Comparison of ENCODE assay signal across 9 cellular contexts in genomic region chr19:1503089-1503924, GRCh38. TPM values are rescaled to one million over a fixed set of nuclear protein-coding genes. Genes with fewer than 3 reads are reported as not detected.
DNase-seq lines count a peak whose midpoint lies in the region; ATAC-seq and TF ChIP-seq lines count a peak whose summit lies in the region.
"Had no signal": no experiment of that assay in that cellular context is flagged by ENCODE, and none has a peak within 500 bp of the region (broad histone marks: within the 10 kb centered on the region; RNA-seq: fewer than 3 reads in every experiment).

No MANE protein-coding gene starts in this region.

- H2BK5ac ChIP-seq in neuronal stem cell (ENCODE audit: low read length): no peak overlapping the region

- peak overlapping the region; percentile 32 for H3K23ac ChIP-seq in neuronal stem cell (ENCODE audit: low read depth, low read length, poor library complexity)

- H3K4ac ChIP-seq in neuronal stem cell (ENCODE audit: low read length): no peak overlapping the region

- peak overlapping the region; percentile 74 for H2BK15ac ChIP-seq in neuronal stem cell (ENCODE audit: low read length)

- H2BK120ac ChIP-seq in neuronal stem cell (ENCODE audit: low read depth, low read length): peak overlapping the region; percentile 55

- peak overlapping the region; percentile 71 for H3K14ac ChIP-seq in neuronal stem cell (ENCODE audit: low read length)

- H3K36me3 ChIP-seq in neuronal stem cell (replicated peaks in 1 of 2; ENCODE audit: control insufficient read depth in 2 of 2, insufficient read depth in 2 of 2, low read length in 2 of 2) (no peaks in the 10 kb centered on the region), tibial artery (no peaks in the 10 kb centered on the region)
- H3K36me3 ChIP-seq: SJSA1 had no signal

- H2AK5ac ChIP-seq in neuronal stem cell (ENCODE audit: low read depth, low read length): peak overlapping the region; percentile 93

- H3K27me3 ChIP-seq in neuronal stem cell (ENCODE audit: control insufficient read depth in 3 of 3, insufficient read depth in 3 of 3, low read depth in 1 of 3, low read length in 3 of 3) (peaks cover 0 to 19% (median 18%) of the 10 kb centered on the region in 3 experiments), tibial artery (peaks cover 0 to 54% of the 10 kb centered on the region in 2 donors)

- peak; percentile 55 for DNase-seq in Daoy (ENCODE audit: low read depth)
- peak; percentile 6 for DNase-seq in NCI-H1417 treated with DMSO at 0.1 percent for 48 hours (lab: John Stamatoyannopoulos, UW)
- DNase-seq in activated CD8-positive, alpha-beta memory T cell treated with anti-CD3 and anti-CD28 coated beads for 48 hours (ENCODE audit: low read depth in 2 of 3, low spot score in 2 of 3): peak in 2 of 3 experiments; percentile 39 to 69
- DNase-seq in epithelial cell of proximal tubule (ENCODE audit: low read depth): no peak
- no peak for DNase-seq in neuronal stem cell (ENCODE audit: low spot score)
- no peak for DNase-seq in tibial artery
- no peak for DNase-seq in omental fat pad (ENCODE audit: low spot score)

- H3K18ac ChIP-seq in neuronal stem cell (ENCODE audit: low read length): peak overlapping the region; percentile 82

- no peak for ATAC-seq in omental fat pad (ENCODE audit: low FRiP score)
- ATAC-seq in HG03342 (IDR thresholded peaks at IDR 0.05; ENCODE audit: unreplicated experiment): no peak

- peak overlapping the region; percentile 37 for H3K4me2 ChIP-seq in neuronal stem cell (ENCODE audit: insufficient read depth, low read length, poor library complexity, severe bottlenecking)

- intact Hi-C loops in tibial artery (cut with DNase I; ENCODE audit: low total_unique reads): no loop called here

- H3K27ac ChIP-seq in neuronal stem cell (replicated peaks; ENCODE audit: low read length) (no peak overlapping the region), tibial artery (no peak overlapping the region)
- H3K27ac ChIP-seq: SJSA1 had no signal

- H3K9ac ChIP-seq in neuronal stem cell (ENCODE audit: low read depth, low read length, poor library complexity): peak overlapping the region; percentile 7

- H3K9me3 ChIP-seq in neuronal stem cell (replicated peaks in 1 of 2; ENCODE audit: control insufficient read depth in 2 of 2, insufficient read depth in 1 of 2, low read depth in 1 of 2, low read length in 2 of 2): peaks cover 0 to 4% of the 10 kb centered on the region in 2 donors
- H3K9me3 ChIP-seq in tibial artery: peaks cover 0 to 2% (median 0%) of the 10 kb centered on the region in 3 donors

- H3K4me3 ChIP-seq in epithelial cell of proximal tubule (ENCODE audit: low read depth, low read length): peak overlapping the region; percentile 6
- no peak overlapping the region for H3K4me3 ChIP-seq in neuronal stem cell (ENCODE audit: low read length in 2 of 2)
- no peak overlapping the region for H3K4me3 ChIP-seq in tibial artery
- H3K4me3 ChIP-seq: SJSA1 had no signal

- no peak overlapping the region for H4K8ac ChIP-seq in neuronal stem cell (ENCODE audit: low read depth, low read length)

- H3K4me1 ChIP-seq in neuronal stem cell (ENCODE audit: control insufficient read depth in 2 of 2, insufficient read depth in 1 of 2, low read depth in 1 of 2, low read length in 2 of 2): peaks cover 7% of the 10 kb centered on the region in 2 donors
- peaks cover 0 to 27% (median 16%) of the 10 kb centered on the region in 4 donors for H3K4me1 ChIP-seq in tibial artery

- H3K79me1 ChIP-seq in neuronal stem cell (ENCODE audit: low read depth, low read length): no peaks in the 10 kb centered on the region

- peak overlapping the region; percentile 74 for H2AFZ ChIP-seq in neuronal stem cell (ENCODE audit: low read length)

- no CpG with 5 or more reads among the region's 49 CpGs for WGBS in neuronal stem cell (ENCODE audit: extremely low coverage in 2 of 2, insufficient read length in 2 of 2, insufficient replicate concordance in 1 of 2), 2 donors

- H2BK12ac ChIP-seq in neuronal stem cell (ENCODE audit: low read length): peak overlapping the region; percentile 95

- TF ChIP-seq CTCF in epithelial cell of proximal tubule (conservative IDR thresholded peaks at IDR 0.05; ENCODE audit: low read depth, low read length) (peak; percentile 69), tibial artery (IDR thresholded peaks at IDR 0.05) (peak; percentile 40 to 67), omental fat pad (IDR thresholded peaks at IDR 0.05) (peak in 1 of 3 donors; percentile 34)

- H4K91ac ChIP-seq in neuronal stem cell (ENCODE audit: low read depth, low read length, poor library complexity): no peak overlapping the region

RNA-seq across cellular contexts. Expression of gene ADAMTSL5, which starts 9.5 kb away (rescaled TPM):
- 0.57 TPM in 1 of 2 replicates, not detected in the other for total RNA-seq in Daoy (2014; rRNA removed; shearing (Covaris generic))
- total RNA-seq in epithelial cell of proximal tubule: 0.07 and 0.23 TPM in 2 replicates
- 0.31 TPM for polyA plus RNA-seq in neuronal stem cell (2013, experiment 1 of 2)
- 0.21 TPM for polyA plus RNA-seq in neuronal stem cell (2013, experiment 2 of 2)
- 1 to 10 TPM in 2 of 4 donors, under 1 TPM in 2; 0.60 to 4.3 (median 0.89) TPM for total RNA-seq in omental fat pad

RNA-seq across cellular contexts. Expression of gene REEP6, which starts 12.3 kb away (rescaled TPM):
- total RNA-seq in Daoy (2014; rRNA removed; shearing (Covaris generic)): 2.3 and 3.7 TPM in 2 replicates
- total RNA-seq in epithelial cell of proximal tubule (3.8 and 4.8 TPM in 2 replicates), omental fat pad (1 to 10 TPM; 1.6 to 4.5 (median 2.8) TPM)
- 18.0 TPM for polyA plus RNA-seq in neuronal stem cell (2013, experiment 1 of 2)
- 17.5 TPM for polyA plus RNA-seq in neuronal stem cell (2013, experiment 2 of 2)

RNA-seq across cellular contexts. Expression of gene PCSK4, which starts 13.2 kb away (rescaled TPM):
- total RNA-seq in Daoy (2014; rRNA removed; shearing (Covaris generic)): 0.11 and 1.3 TPM in 2 replicates
- total RNA-seq in epithelial cell of proximal tubule (1.4 and 2.5 TPM in 2 replicates), omental fat pad (1 to 10 TPM; 1.4 to 2.4 (median 2.2) TPM)
- 8.3 TPM for polyA plus RNA-seq in neuronal stem cell (2013, experiment 1 of 2)
- polyA plus RNA-seq in neuronal stem cell (2013, experiment 2 of 2): 7.9 TPM

RNA-seq across cellular contexts. Expression of gene PLK5, which starts 20.6 kb away (rescaled TPM):
- not detected in 2 replicates for total RNA-seq in Daoy (2014; rRNA removed; shearing (Covaris generic))
- total RNA-seq in epithelial cell of proximal tubule: not detected in 2 replicates
- 0.18 TPM for polyA plus RNA-seq in neuronal stem cell (2013, experiment 1 of 2)
- polyA plus RNA-seq in neuronal stem cell (2013, experiment 2 of 2): 0.25 TPM
- not detected for total RNA-seq in omental fat pad
- total RNA-seq: SJSA1 had no signal

RNA-seq across cellular contexts. Expression of gene C19orf25, which starts 24.3 kb away (rescaled TPM):
- 45.8 and 53.9 TPM in 2 replicates for total RNA-seq in Daoy (2014; rRNA removed; shearing (Covaris generic))
- total RNA-seq in epithelial cell of proximal tubule: 26.6 and 32.6 TPM in 2 replicates
- polyA plus RNA-seq in neuronal stem cell (2013, experiment 1 of 2): 22.9 TPM
- 21.4 TPM for polyA plus RNA-seq in neuronal stem cell (2013, experiment 2 of 2)
- total RNA-seq in omental fat pad: 10 to 100 TPM; 17.6 to 26.2 (median 20.6) TPM

Comparison
In these comparisons a context has a peak if more than half of its experiments do, and no peak if none do; other contexts are left out.
1. DNase-seq: peak in Daoy (single experiment), NCI-H1417 treated with DMSO at 0.1 percent for 48 hours (single experiment) and activated CD8-positive, alpha-beta memory T cell treated with anti-CD3 and anti-CD28 coated beads for 48 hours (2 of 3); none in epithelial cell of proximal tubule (single experiment), neuronal stem cell (single experiment), tibial artery (0 of 2) and omental fat pad (single experiment).